19 cellular contexts compared by ENCODE assay signal in the genomic region with DNA sequence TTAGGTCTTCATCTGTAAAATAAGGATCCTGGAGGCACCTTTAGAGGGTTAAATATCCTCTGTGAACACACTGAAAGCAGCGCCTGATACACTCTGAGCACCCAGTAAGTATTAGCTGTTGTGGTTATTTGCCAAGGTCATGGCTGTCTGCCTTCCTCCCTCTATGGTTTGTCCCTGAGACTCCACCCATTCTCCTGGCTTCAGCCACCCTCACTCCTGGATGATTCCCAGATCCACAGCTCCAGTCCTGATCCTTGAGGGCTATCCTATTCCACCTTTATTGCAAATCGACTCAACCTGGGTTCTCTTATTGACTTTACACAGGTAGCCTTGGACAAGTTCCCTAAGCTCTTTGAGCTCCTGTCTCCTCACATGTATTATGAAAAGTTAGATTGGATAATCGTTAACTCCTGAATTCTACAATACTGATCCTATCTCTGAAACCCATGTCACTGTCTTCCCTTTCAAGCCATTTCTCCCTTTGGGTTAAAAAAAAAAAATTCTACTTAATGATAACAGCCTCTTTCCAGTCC.
DNase-seq lines count a peak whose midpoint lies in the region; ATAC-seq, FAIRE-seq and TF ChIP-seq lines count a peak whose summit lies in the region.
"Had no signal": no experiment of that assay in that cellular context is flagged by ENCODE, and none has a peak within 500 bp of the region (broad histone marks: within the 10 kb centered on the region; RNA-seq: fewer than 3 reads in every experiment).

No MANE protein-coding gene starts in this region.

- no peaks in the 10 kb centered on the region for H3K9me1 ChIP-seq in keratinocyte (ENCODE audit: control insufficient read depth, extremely low read depth, insufficient read depth, low read length)

- peak; percentile 32 for FAIRE-seq in keratinocyte (lab: Jason Lieb, UNC)
- FAIRE-seq: G401.6, GM12892 had no signal

- H3K4me1 ChIP-seq in BLaER1 (peaks cover 61% of the 10 kb centered on the region), keratinocyte (ENCODE audit: control insufficient read depth, extremely low read depth, insufficient read depth, low read length) (peaks cover 33% of the 10 kb centered on the region), aorta (ENCODE audit: control insufficient read depth in 1 of 2, insufficient read depth in 2 of 2, low read length in 2 of 2) (no peaks in the 10 kb centered on the region)

- dilution Hi-C loops in keratinocyte (cut with MboI; ENCODE audit: extremely low pct_ligation_motif_present, low sequenced_read_pairs), result no loop called here

- H3K36me3 Mint-ChIP-seq in naive B cell, result no peaks in the 10 kb centered on the region
- H3K36me3 Mint-ChIP-seq: CD14-positive monocyte had no signal

- ATAC-seq in naive B cell (ENCODE audit: low read depth in 2 of 2), result no peak
- ATAC-seq in HG02870 (IDR thresholded peaks at IDR 0.05; ENCODE audit: unreplicated experiment), result no peak
- ATAC-seq in aorta (ENCODE audit: low FRiP score), result no peak

- DNase-seq in LNCaP clone FGC (ENCODE audit: low read depth) (peak; percentile 92), keratinocyte (ENCODE audit: low read depth, low spot score) (no peak), naive B cell (no peak), hypothalamus (lab: John Stamatoyannopoulos, UW) (no peak), aorta (no peak)
- DNase-seq: H9, KG1, NCI-H1092 treated with DMSO at 0.1 percent for 48 hours, NCI-H1436 treated with DMSO at 0.1 percent for 48 hours, NCI-H1930, NCI-H345, NCI-H524, NCI-H82, Right ventricle myocardium superior had no signal

- no peak overlapping the region for H3K4me3 Mint-ChIP-seq in naive B cell
- H3K4me3 Mint-ChIP-seq: CD14-positive monocyte, H9 had no signal

- 89% methylated on average over 3 of the region's 3 CpGs for WGBS in aorta, 2 donors

- peaks cover 22 to 37% (median 28%) of the 10 kb centered on the region in 3 donors for H3K4me1 Mint-ChIP-seq in naive B cell

- no peak overlapping the region for H2AFZ ChIP-seq in keratinocyte (ENCODE audit: control insufficient read depth, low read length)

- H3K4me3 ChIP-seq in BLaER1 (no peak overlapping the region), LNCaP clone FGC (ENCODE audit: low read depth, low read length) (no peak overlapping the region), keratinocyte (ENCODE audit: control insufficient read depth in 2 of 3, extremely low read depth in 1 of 3, insufficient read depth in 2 of 3, low read depth in 1 of 3, low read length in 3 of 3) (no peak overlapping the region), aorta (ENCODE audit: low read length in 2 of 2) (no peak overlapping the region)

- H3K27ac Mint-ChIP-seq in naive B cell, result peak overlapping the region; percentile 24 to 94 (median 67)
- H3K27ac Mint-ChIP-seq: CD14-positive monocyte, H9 had no signal

- H3K9me3 ChIP-seq in BLaER1 (peaks cover 4% of the 10 kb centered on the region; the same call in 1 of the 2 replicates), keratinocyte (ENCODE audit: control insufficient read depth, low read depth, low read length) (no peaks in the 10 kb centered on the region), aorta (ENCODE audit: control insufficient read depth, low read length) (no peaks in the 10 kb centered on the region)

- H3K27me3 ChIP-seq in BLaER1 (no peaks in the 10 kb centered on the region), keratinocyte (ENCODE audit: control insufficient read depth, extremely low read depth, insufficient read depth, low read length) (no peaks in the 10 kb centered on the region), aorta (ENCODE audit: control insufficient read depth in 1 of 2, insufficient read depth in 2 of 2, low read length in 1 of 2) (no peaks in the 10 kb centered on the region)

- H3K27ac ChIP-seq in BLaER1 (no peak overlapping the region), keratinocyte (ENCODE audit: control insufficient read depth, insufficient read depth, low read length) (no peak overlapping the region), aorta (ENCODE audit: low read depth in 1 of 2, low read length in 2 of 2) (no peak overlapping the region)

- H3K27me3 Mint-ChIP-seq in naive B cell, result no peaks in the 10 kb centered on the region

- H3K36me3 ChIP-seq in BLaER1 (peaks cover 8% of the 10 kb centered on the region; the same call in 1 of the 2 replicates), keratinocyte (ENCODE audit: control insufficient read depth in 2 of 2, extremely low read depth in 1 of 2, insufficient read depth in 2 of 2, low read length in 2 of 2) (peaks cover 0 to 12% of the 10 kb centered on the region in 2 experiments), aorta (ENCODE audit: control insufficient read depth in 1 of 2, insufficient read depth in 2 of 2, low read length in 1 of 2) (no peaks in the 10 kb centered on the region)

- H4K20me1 ChIP-seq in BLaER1 (no peaks in the 10 kb centered on the region), keratinocyte (ENCODE audit: control insufficient read depth, extremely low read depth, insufficient read depth, low read length) (no peaks in the 10 kb centered on the region)

- H3K9ac ChIP-seq in BLaER1 (no peak overlapping the region), keratinocyte (ENCODE audit: control insufficient read depth, extremely low read depth, insufficient read depth, low read length) (no peak overlapping the region)

- intact Hi-C loops in aorta (cut with DNase I), result no loop called here

- H3K79me2 ChIP-seq in keratinocyte (ENCODE audit: control insufficient read depth, insufficient read depth, low read length), result no peaks in the 10 kb centered on the region

- TF ChIP-seq CTCF in LNCaP clone FGC (IDR thresholded peaks at IDR 0.05; ENCODE audit: control insufficient read depth, extremely low read depth, insufficient read depth), result no peak
- TF ChIP-seq CTCF in keratinocyte (optimal IDR thresholded peaks at IDR 0.05 in 1 of 3, IDR thresholded peaks at IDR 0.05 in 1 of 3, conservative IDR thresholded peaks at IDR 0.05 in 1 of 3; ENCODE audit: extremely low read depth in 1 of 3, insufficient read depth in 2 of 3, low read length in 3 of 3), result no peak

- H3K4me2 ChIP-seq in BLaER1, result peak overlapping the region; percentile 58
- no peak overlapping the region for H3K4me2 ChIP-seq in keratinocyte (ENCODE audit: control insufficient read depth, extremely low read depth, insufficient read depth, low read depth, low read length)

- H3K9me3 Mint-ChIP-seq in naive B cell, result no peaks in the 10 kb centered on the region
- H3K9me3 Mint-ChIP-seq: H9 had no signal
